13 cellular contexts compared by ENCODE assay signal in the genomic region with DNA sequence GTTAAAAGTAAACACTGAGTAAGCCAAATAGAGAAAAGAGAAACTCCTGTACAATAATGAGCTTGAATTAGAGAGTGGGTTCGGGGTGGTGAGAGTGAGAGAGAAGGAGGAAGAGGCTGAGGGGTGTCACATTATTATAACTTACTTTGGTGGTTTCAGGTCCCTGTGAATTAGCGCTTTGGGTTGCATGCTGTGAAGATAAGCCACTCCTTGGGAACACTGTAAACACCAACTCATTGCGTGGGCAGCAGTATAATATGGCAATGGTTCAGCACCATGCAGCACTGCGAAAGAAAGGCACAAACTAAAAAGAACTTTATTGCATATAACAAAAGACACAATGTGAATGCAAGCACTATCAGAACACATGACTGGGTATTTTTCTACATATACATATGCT. TPM values are rescaled to one million over a fixed set of nuclear protein-coding genes. Genes with fewer than 3 reads are reported as not detected.
DNase-seq lines count a peak whose midpoint lies in the region; ATAC-seq and TF ChIP-seq lines count a peak whose summit lies in the region.
"Had no signal": no experiment of that assay in that cellular context is flagged by ENCODE, and none has a peak within 500 bp of the region (broad histone marks: within the 10 kb centered on the region; RNA-seq: fewer than 3 reads in every experiment).

No MANE protein-coding gene starts in this region.

- peak overlapping the region; percentile 14 for H3K27ac Mint-ChIP-seq in T-helper 1 cell treated with Interleukin-12 subunit alpha and Interleukin-12 subunit beta and Interleukin-4 antibody, amounts not matched to agents 30 μg/mL and 1 μg/mL, for 36 hours
- H3K27ac Mint-ChIP-seq in central memory CD8-positive, alpha-beta T cell (ENCODE audit: low read depth), result peak overlapping the region; percentile 4
- peak overlapping the region; percentile 12 for H3K27ac Mint-ChIP-seq in nephron progenitor cell
- no peak overlapping the region for H3K27ac Mint-ChIP-seq in activated CD4-positive, alpha-beta T cell treated with anti-CD3 and anti-CD28 coated beads for 36 hours

- H3K4me1 ChIP-seq in mesendoderm (ENCODE audit: control insufficient read depth, low read depth, low read length) (no peaks in the 10 kb centered on the region), tibial nerve (no peaks in the 10 kb centered on the region), adrenal gland (replicated peaks in 1 of 2) (no peaks in the 10 kb centered on the region)
- H3K4me1 ChIP-seq: BLaER1 had no signal

- no peaks in the 10 kb centered on the region for H3K79me2 ChIP-seq in mesendoderm (ENCODE audit: control insufficient read depth, insufficient read depth, low read length)

- no peak overlapping the region for H3K4me3 Mint-ChIP-seq in T-helper 1 cell treated with Interleukin-12 subunit alpha and Interleukin-12 subunit beta and Interleukin-4 antibody, amounts not matched to agents 30 μg/mL and 1 μg/mL, for 36 hours
- H3K4me3 Mint-ChIP-seq in central memory CD8-positive, alpha-beta T cell, result no peak overlapping the region
- no peak overlapping the region for H3K4me3 Mint-ChIP-seq in nephron progenitor cell
- H3K4me3 Mint-ChIP-seq in activated CD4-positive, alpha-beta T cell treated with anti-CD3 and anti-CD28 coated beads for 36 hours, result no peak overlapping the region

- H3K4me3 ChIP-seq in mesendoderm (ENCODE audit: low read length), result no peak overlapping the region
- no peak overlapping the region for H3K4me3 ChIP-seq in tibial nerve
- H3K4me3 ChIP-seq in adrenal gland, result no peak overlapping the region
- H3K4me3 ChIP-seq: BLaER1 had no signal

- no peak for DNase-seq in T-helper 1 cell
- no peak for DNase-seq in central memory CD8-positive, alpha-beta T cell (ENCODE audit: low spot score in 2 of 2)
- DNase-seq in mesendoderm, result peak; percentile 44
- no peak for DNase-seq in nephron progenitor cell
- DNase-seq in activated CD4-positive, alpha-beta T cell treated with anti-CD3 and anti-CD28 coated beads for 36 hours, result no peak
- no peak for DNase-seq in tibial nerve (ENCODE audit: low spot score in 2 of 2)
- no peak for DNase-seq in adrenal gland
- DNase-seq: Calu3, DMS 273 treated with DMSO at 0.1 percent for 48 hours, HCEC 1CT had no signal

- intact Hi-C loops in activated CD4-positive, alpha-beta T cell treated with anti-CD3 and anti-CD28 coated beads for 36 hours (cut with DNase I, micrococcal nuclease), result no loop called here
- intact Hi-C loops in adrenal gland (cut with DNase I), result no loop called here

- H3K27me3 Mint-ChIP-seq in T-helper 1 cell treated with Interleukin-12 subunit alpha and Interleukin-12 subunit beta and Interleukin-4 antibody, amounts not matched to agents 30 μg/mL and 1 μg/mL, for 36 hours (ENCODE audit: low read depth), result no peaks in the 10 kb centered on the region
- H3K27me3 Mint-ChIP-seq in central memory CD8-positive, alpha-beta T cell, result no peaks in the 10 kb centered on the region
- no peaks in the 10 kb centered on the region for H3K27me3 Mint-ChIP-seq in nephron progenitor cell (ENCODE audit: low read depth, poor library complexity)
- H3K27me3 Mint-ChIP-seq in activated CD4-positive, alpha-beta T cell treated with anti-CD3 and anti-CD28 coated beads for 36 hours, result no peaks in the 10 kb centered on the region

- no peaks in the 10 kb centered on the region for H3K9me3 ChIP-seq in tibial nerve
- no peaks in the 10 kb centered on the region for H3K9me3 ChIP-seq in adrenal gland (replicated peaks in 1 of 3)
- H3K9me3 ChIP-seq: BLaER1 had no signal

- no CpG with 5 or more reads among the region's 4 CpGs for WGBS in mesendoderm (ENCODE audit: extremely low coverage, insufficient coverage, low lambda C conversion rate)
- WGBS in tibial nerve, 2 donors, result 92 to 95% methylated on average over 4 of the region's 4 CpGs
- 92 to 98% (median 94%) methylated on average over 4 of the region's 4 CpGs for WGBS in adrenal gland, 4 donors

- no peak overlapping the region for H3K27ac ChIP-seq in mesendoderm (ENCODE audit: low read depth, low read length)
- no peak overlapping the region for H3K27ac ChIP-seq in tibial nerve
- H3K27ac ChIP-seq in adrenal gland, result no peak overlapping the region
- H3K27ac ChIP-seq: 22Rv1, BLaER1 had no signal

- ATAC-seq in central memory CD8-positive, alpha-beta T cell (replicated peaks; ENCODE audit: extremely low read depth, poor library complexity, severe bottlenecking), result no peak
- no peak for ATAC-seq in activated CD4-positive, alpha-beta T cell treated with anti-CD3 and anti-CD28 coated beads for 36 hours

- H2BK15ac ChIP-seq in mesendoderm (replicated peaks; ENCODE audit: low read depth), result no peak overlapping the region

- peaks cover 2% of the 10 kb centered on the region for H3K36me3 ChIP-seq in mesendoderm (ENCODE audit: control insufficient read depth, insufficient read depth, low read length)
- peaks cover 2 to 72% (median 5%) of the 10 kb centered on the region in 3 donors for H3K36me3 ChIP-seq in tibial nerve
- peaks cover 0 to 38% of the 10 kb centered on the region in 2 donors for H3K36me3 ChIP-seq in adrenal gland (replicated peaks in 1 of 2)

- H3K4me1 Mint-ChIP-seq in T-helper 1 cell treated with Interleukin-12 subunit alpha and Interleukin-12 subunit beta and Interleukin-4 antibody, amounts not matched to agents 30 μg/mL and 1 μg/mL, for 36 hours (ENCODE audit: low read depth), result peaks cover 23% of the 10 kb centered on the region
- H3K4me1 Mint-ChIP-seq in central memory CD8-positive, alpha-beta T cell, result peaks cover 31% of the 10 kb centered on the region
- H3K4me1 Mint-ChIP-seq in nephron progenitor cell, result no peaks in the 10 kb centered on the region
- peaks cover 32% of the 10 kb centered on the region for H3K4me1 Mint-ChIP-seq in activated CD4-positive, alpha-beta T cell treated with anti-CD3 and anti-CD28 coated beads for 36 hours

- H3K9me3 Mint-ChIP-seq in T-helper 1 cell treated with Interleukin-12 subunit alpha and Interleukin-12 subunit beta and Interleukin-4 antibody, amounts not matched to agents 30 μg/mL and 1 μg/mL, for 36 hours, result no peaks in the 10 kb centered on the region
- no peaks in the 10 kb centered on the region for H3K9me3 Mint-ChIP-seq in central memory CD8-positive, alpha-beta T cell
- peaks cover 31% of the 10 kb centered on the region for H3K9me3 Mint-ChIP-seq in nephron progenitor cell
- no peaks in the 10 kb centered on the region for H3K9me3 Mint-ChIP-seq in activated CD4-positive, alpha-beta T cell treated with anti-CD3 and anti-CD28 coated beads for 36 hours (ENCODE audit: low read depth)

- no peak overlapping the region for H3K18ac ChIP-seq in mesendoderm (ENCODE audit: low read length)

- no peak overlapping the region for H3K9ac ChIP-seq in mesendoderm (ENCODE audit: low read length)
- H3K9ac ChIP-seq: BLaER1 had no signal

- POLR2A ChIA-PET in activated CD4-positive, alpha-beta T cell treated with anti-CD3 and anti-CD28 coated beads for 36 hours (lab: Charles Lee), result no interaction called here

- no peak for TF ChIP-seq EP300 in tibial nerve (IDR thresholded peaks at IDR 0.05)

- no peak for TF ChIP-seq POLR2A in tibial nerve (IDR thresholded peaks at IDR 0.05)
- TF ChIP-seq POLR2A in adrenal gland (IDR thresholded peaks at IDR 0.05), result no peak

- CTCF ChIA-PET in activated CD4-positive, alpha-beta T cell treated with anti-CD3 and anti-CD28 coated beads for 36 hours (lab: Charles Lee), result interaction anchor here (1.2 kb wide), 1 partner anchor 14 kb away, joined by 3 read pairs; no protein-coding TSS in a partner anchor

- H3K36me3 Mint-ChIP-seq in T-helper 1 cell treated with Interleukin-12 subunit alpha and Interleukin-12 subunit beta and Interleukin-4 antibody, amounts not matched to agents 30 μg/mL and 1 μg/mL, for 36 hours (ENCODE audit: low read depth), result peaks cover 34% of the 10 kb centered on the region
- peaks cover 31% of the 10 kb centered on the region for H3K36me3 Mint-ChIP-seq in central memory CD8-positive, alpha-beta T cell (ENCODE audit: insufficient read depth)
- peaks cover 82% of the 10 kb centered on the region for H3K36me3 Mint-ChIP-seq in nephron progenitor cell (ENCODE audit: low read depth)
- H3K36me3 Mint-ChIP-seq in activated CD4-positive, alpha-beta T cell treated with anti-CD3 and anti-CD28 coated beads for 36 hours (ENCODE audit: low read depth), result peaks cover 46% of the 10 kb centered on the region

- no peaks in the 10 kb centered on the region for H3K79me1 ChIP-seq in mesendoderm (ENCODE audit: low read length)

- no peak overlapping the region for H4K8ac ChIP-seq in mesendoderm (ENCODE audit: low read depth, low read length)

- no peak overlapping the region for H2BK5ac ChIP-seq in mesendoderm (ENCODE audit: low read length)

- H3K27me3 ChIP-seq in mesendoderm (ENCODE audit: insufficient read depth, low read length, poor library complexity) (no peaks in the 10 kb centered on the region), tibial nerve (no peaks in the 10 kb centered on the region), adrenal gland (no peaks in the 10 kb centered on the region)
- H3K27me3 ChIP-seq: BLaER1 had no signal

- H3K56ac ChIP-seq in mesendoderm (ENCODE audit: low read length), result no peak overlapping the region

- no peak overlapping the region for H3K23ac ChIP-seq in mesendoderm (ENCODE audit: low read length)

- H3K4me2 ChIP-seq in mesendoderm (ENCODE audit: low read length), result no peak overlapping the region
- H3K4me2 ChIP-seq: BLaER1 had no signal

- no peak overlapping the region for H2BK120ac ChIP-seq in mesendoderm (ENCODE audit: low read depth, low read length)

- no peak overlapping the region for H3K4ac ChIP-seq in mesendoderm (ENCODE audit: low read depth, low read length)

- H4K5ac ChIP-seq in mesendoderm (ENCODE audit: low read length), result no peak overlapping the region

- H2AK5ac ChIP-seq in mesendoderm (ENCODE audit: low read length), result no peak overlapping the region

- TF ChIP-seq CTCF in nephron progenitor cell (IDR thresholded peaks at IDR 0.05) (no peak), tibial nerve (IDR thresholded peaks at IDR 0.05) (no peak), adrenal gland (IDR thresholded peaks at IDR 0.05) (no peak)

RNA-seq across cellular contexts. Expression of gene MAP3K7, which starts 26.9 kb away (rescaled TPM):
- 27.5 TPM for polyA plus RNA-seq in mesendoderm (2013, experiment 1 of 2)
- 27.8 TPM for polyA plus RNA-seq in mesendoderm (2013, experiment 2 of 2)
- 10 to 100 TPM; 27.5 to 32.6 TPM for total RNA-seq in activated CD4-positive, alpha-beta T cell treated with anti-CD3 and anti-CD28 coated beads for 36 hours
- total RNA-seq in tibial nerve (10 to 100 TPM; 25.2 to 35.4 (median 30.6) TPM), adrenal gland (10 to 100 TPM; 14.4 to 35.1 (median 21.1) TPM)
- polyA plus RNA-seq in adrenal gland, result 10 to 100 TPM; 15.7 to 29.9 (median 20.7) TPM
